1 cellular context compared by ENCODE assay signal in the genomic region with DNA sequence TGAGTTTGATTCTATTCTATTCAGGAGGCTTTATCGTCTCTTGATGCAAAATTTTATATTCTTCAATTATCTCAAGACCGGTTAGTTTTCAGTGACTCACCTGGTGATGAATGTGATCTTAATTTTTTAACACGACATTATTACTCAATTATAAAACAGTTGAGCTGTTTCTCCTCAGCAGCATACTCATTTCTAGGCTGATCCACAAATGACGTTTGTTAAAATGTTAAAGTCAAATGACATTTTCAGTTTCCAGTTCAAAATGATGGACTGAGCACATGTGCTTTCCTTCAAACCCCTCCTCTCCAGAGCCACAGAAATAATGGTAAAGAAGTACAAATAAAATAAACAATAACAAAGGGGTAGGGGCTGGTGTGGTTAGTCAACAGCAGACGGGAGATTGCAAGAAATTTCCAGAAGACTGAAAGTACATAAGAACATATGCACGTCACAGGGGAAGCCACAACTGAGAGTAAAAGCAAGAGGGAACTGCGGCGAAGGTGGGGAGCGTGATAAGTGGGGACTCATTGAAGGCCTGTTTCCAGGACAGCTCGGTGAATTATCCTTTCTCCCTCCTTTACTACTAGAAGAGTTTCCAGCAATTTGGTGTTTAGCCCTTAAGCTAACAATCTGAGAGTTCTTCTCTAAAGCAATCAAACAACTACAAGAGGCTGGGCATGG.
TF ChIP-seq lines count a peak whose summit lies in the region.

No MANE protein-coding gene starts in this region.

TF ChIP-seq in K562, 482 proteins besides CTCF, POLR2A, EP300 and RAD21:
- TF ChIP-seq CBX5 (IDR thresholded peaks at IDR 0.05; ENCODE audit: borderline replicate concordance, low read depth) (no peak), ZNF785 (CRISPR knock-in tag; IDR thresholded peaks at IDR 0.05) (no peak), ZNF41 (CRISPR knock-in tag; conservative IDR thresholded peaks at IDR 0.05) (peak; percentile 74; the same call in 1 of the 2 replicates), ZBTB40 (IDR thresholded peaks at IDR 0.05) (no peak), ZBTB40 (CRISPR knock-in tag; IDR thresholded peaks at IDR 0.05) (no peak), GMEB1 (CRISPR knock-in tag; IDR thresholded peaks at IDR 0.05) (no peak)
- TF ChIP-seq, protein P1, sequence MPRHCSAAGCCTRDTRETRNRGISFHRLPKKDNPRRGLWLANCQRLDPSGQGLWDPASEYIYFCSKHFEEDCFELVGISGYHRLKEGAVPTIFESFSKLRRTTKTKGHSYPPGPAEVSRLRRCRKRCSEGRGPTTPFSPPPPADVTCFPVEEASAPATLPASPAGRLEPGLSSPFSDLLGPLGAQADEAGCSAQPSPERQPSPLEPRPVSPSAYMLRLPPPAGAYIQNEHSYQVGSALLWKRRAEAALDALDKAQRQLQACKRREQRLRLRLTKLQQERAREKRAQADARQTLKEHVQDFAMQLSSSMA (CRISPR knock-in tag; IDR thresholded peaks at IDR 0.05): no peak
